16 cellular contexts compared by ENCODE assay signal in genomic region chr3:76514836-76515235, GRCh38.
DNase-seq lines count a peak whose midpoint lies in the region; ATAC-seq and TF ChIP-seq lines count a peak whose summit lies in the region.
"Had no signal": no experiment of that assay in that cellular context is flagged by ENCODE, and none has a peak within 500 bp of the region (broad histone marks: within the 10 kb centered on the region; RNA-seq: fewer than 3 reads in every experiment).

No MANE protein-coding gene starts in this region.

- H3K27me3 ChIP-seq in adipocyte (replicated peaks; ENCODE audit: control insufficient read depth, insufficient read depth, low read length) = no peaks in the 10 kb centered on the region

- no peaks in the 10 kb centered on the region for H3K27me3 Mint-ChIP-seq in osteocyte (ENCODE audit: unreplicated experiment)
- H3K27me3 Mint-ChIP-seq: CD4-positive, alpha-beta memory T cell had no signal

- H3K4me3 Mint-ChIP-seq in osteocyte (ENCODE audit: unreplicated experiment) = no peak overlapping the region
- H3K4me3 Mint-ChIP-seq: CD4-positive, alpha-beta memory T cell; GM23338; H9; HFFc6 had no signal

- H3K4me1 Mint-ChIP-seq in osteocyte (ENCODE audit: unreplicated experiment) = peaks cover 12% of the 10 kb centered on the region
- H3K4me1 Mint-ChIP-seq: CD4-positive, alpha-beta memory T cell; GM23338; H9 had no signal

- DNase-seq in adipocyte (ENCODE audit: low read depth) = peak; percentile 25
- DNase-seq in fibroblast of villous mesenchyme (ENCODE audit: low read depth) = peak; percentile 35
- no peak for DNase-seq in osteocyte (ENCODE audit: extremely low spot score, unreplicated experiment)
- no peak for DNase-seq in putamen (ENCODE audit: low spot score)
- DNase-seq: C1 segment of cervical spinal cord; Calu3; CD4-positive, alpha-beta memory T cell; COR-L47; DMS53; DMS79 treated with DMSO at 0.1 percent for 48 hours; GF-D8; H9; HFFc6 had no signal

- TF ChIP-seq CTCF in fibroblast of villous mesenchyme (IDR thresholded peaks at IDR 0.05; ENCODE audit: insufficient read depth, low read depth, low read length) (no peak), osteocyte (IDR thresholded peaks at IDR 0.05) (no peak)

- H3K27ac Mint-ChIP-seq in osteocyte (ENCODE audit: unreplicated experiment) = peak overlapping the region; percentile 41
- H3K27ac Mint-ChIP-seq: CD4-positive, alpha-beta memory T cell; GM23338; HFFc6 had no signal

- H3K4me3 ChIP-seq in adipocyte (ENCODE audit: low read length) (no peak overlapping the region), fibroblast of villous mesenchyme (ENCODE audit: low read depth, low read length) (no peak overlapping the region)
- H3K4me3 ChIP-seq: GM23338 had no signal

- H3K36me3 Mint-ChIP-seq in osteocyte (ENCODE audit: unreplicated experiment) = no peaks in the 10 kb centered on the region
- H3K36me3 Mint-ChIP-seq: CD4-positive, alpha-beta memory T cell had no signal

- H3K36me3 ChIP-seq in adipocyte (ENCODE audit: control insufficient read depth, insufficient read depth, low read length, severe bottlenecking) = no peaks in the 10 kb centered on the region

- H3K9me3 ChIP-seq in adipocyte (ENCODE audit: control insufficient read depth, low read length) = no peaks in the 10 kb centered on the region

- ATAC-seq in GM18520 (IDR thresholded peaks at IDR 0.05; ENCODE audit: unreplicated experiment) (no peak), GM18519 (IDR thresholded peaks at IDR 0.05; ENCODE audit: low FRiP score, unreplicated experiment) (no peak)
- ATAC-seq: GM23338 had no signal

- no peak overlapping the region for H3K9ac ChIP-seq in adipocyte (ENCODE audit: low read length)

- H3K4me1 ChIP-seq in adipocyte (ENCODE audit: control insufficient read depth, insufficient read depth, low read length) = no peaks in the 10 kb centered on the region

- H3K9me3 Mint-ChIP-seq in osteocyte (ENCODE audit: unreplicated experiment) = no peaks in the 10 kb centered on the region
- H3K9me3 Mint-ChIP-seq: GM23338, H9 had no signal

Comparison
In these comparisons a context has a peak if more than half of its experiments do, and no peak if none do; other contexts are left out.
1. DNase-seq: peak in adipocyte (single experiment) and fibroblast of villous mesenchyme (single experiment); none in osteocyte (single experiment) and putamen (single experiment).